21 cellular contexts compared by ENCODE assay signal in the genomic region with DNA sequence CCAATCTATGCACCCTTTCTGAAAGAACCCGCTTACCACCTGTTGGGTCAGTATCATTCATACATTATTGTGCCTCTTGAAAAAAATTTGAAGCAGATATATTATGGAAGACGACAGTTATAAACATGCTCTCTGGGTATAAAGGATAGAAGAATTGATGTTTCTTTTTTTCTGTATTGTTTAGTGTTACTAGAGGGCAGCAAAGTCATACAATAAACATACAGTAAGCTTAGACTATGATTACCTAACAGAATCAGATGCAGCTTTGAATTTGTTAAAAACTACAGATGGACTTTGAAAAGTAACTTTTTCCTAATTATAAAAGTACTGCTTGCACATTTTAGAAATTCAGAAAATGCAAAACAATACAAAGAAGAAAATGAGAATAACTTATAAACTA. TPM values are rescaled to one million over a fixed set of nuclear protein-coding genes. Genes with fewer than 3 reads are reported as not detected.
DNase-seq lines count a peak whose midpoint lies in the region; ATAC-seq and TF ChIP-seq lines count a peak whose summit lies in the region.
"Had no signal": no experiment of that assay in that cellular context is flagged by ENCODE, and none has a peak within 500 bp of the region (broad histone marks: within the 10 kb centered on the region; RNA-seq: fewer than 3 reads in every experiment).

No MANE protein-coding gene starts in this region.

- intact Hi-C loops in Panc1 (cut with micrococcal nuclease; ENCODE audit: unreplicated experiment): no loop called here
- intact Hi-C loops in esophagus muscularis mucosa (cut with DNase I): loop anchor here (5.0 kb wide), 1 partner anchor 45 kb away; no protein-coding TSS in a partner anchor
- intact Hi-C loops in transverse colon (cut with DNase I; ENCODE audit: low total_unique reads): no loop called here

- H3K4me1 ChIP-seq in Panc1 (ENCODE audit: control insufficient read depth, insufficient read depth, low read length) (no peaks in the 10 kb centered on the region), esophagus muscularis mucosa (no peaks in the 10 kb centered on the region), transverse colon (peaks cover 0 to 3% (median 2%) of the 10 kb centered on the region in 4 donors), upper lobe of left lung (no peaks in the 10 kb centered on the region)
- H3K4me1 ChIP-seq: A549 had no signal

- no peak for ATAC-seq in Panc1
- ATAC-seq in upper lobe of left lung (ENCODE audit: low FRiP score in 2 of 2): no peak
- no peak for ATAC-seq in HG02763 (IDR thresholded peaks at IDR 0.05; ENCODE audit: unreplicated experiment)
- no peak for ATAC-seq in HG03439 (IDR thresholded peaks at IDR 0.05; ENCODE audit: unreplicated experiment)
- ATAC-seq: A549; naive thymus-derived CD4-positive, alpha-beta T cell had no signal

- TF ChIP-seq EP300 in esophagus muscularis mucosa (IDR thresholded peaks at IDR 0.05): no peak
- TF ChIP-seq EP300 in transverse colon (IDR thresholded peaks at IDR 0.05; ENCODE audit: low read depth): no peak
- no peak for TF ChIP-seq EP300 in upper lobe of left lung (IDR thresholded peaks at IDR 0.05)

- CTCF ChIA-PET in Panc1 (lab: Charles Lee): no interaction called here

- H3K9me3 ChIP-seq in Panc1 (ENCODE audit: control insufficient read depth, insufficient read depth, low read depth, low read length) (no peaks in the 10 kb centered on the region), esophagus muscularis mucosa (no peaks in the 10 kb centered on the region), transverse colon (no peaks in the 10 kb centered on the region), upper lobe of left lung (no peaks in the 10 kb centered on the region)
- H3K9me3 ChIP-seq: A549 had no signal

- H3K36me3 ChIP-seq in Panc1 (ENCODE audit: control insufficient read depth, insufficient read depth, low read length) (no peaks in the 10 kb centered on the region), esophagus muscularis mucosa (no peaks in the 10 kb centered on the region), transverse colon (no peaks in the 10 kb centered on the region), upper lobe of left lung (no peaks in the 10 kb centered on the region)

- TF ChIP-seq CTCF in Panc1 (IDR thresholded peaks at IDR 0.05) (peak; percentile 7; the same call in 1 of the 2 replicates), esophagus muscularis mucosa (IDR thresholded peaks at IDR 0.05) (peak in 2 of 3 experiments; percentile 23 to 25), transverse colon (IDR thresholded peaks at IDR 0.05) (peak in 4 of 5 experiments; percentile 10 to 21 (median 18)), upper lobe of left lung (IDR thresholded peaks at IDR 0.05) (no peak)

- H3K4me3 ChIP-seq in Panc1 (ENCODE audit: low read depth in 2 of 2, low read length in 2 of 2) (no peak overlapping the region), esophagus muscularis mucosa (no peak overlapping the region), transverse colon (no peak overlapping the region), upper lobe of left lung (no peak overlapping the region)
- H3K4me3 ChIP-seq: A549 had no signal

- DNase-seq in NCI-H2171 treated with DMSO at 0.1 percent for 48 hours (lab: John Stamatoyannopoulos, UW) (peak; percentile 4), NCI-H2171 (lab: John Stamatoyannopoulos, UW) (no peak), Panc1 (ENCODE audit: low read depth, low spot score) (no peak), esophagus muscularis mucosa (ENCODE audit: extremely low spot score) (no peak), transverse colon (no peak), upper lobe of left lung (no peak)
- DNase-seq: activated CD4-positive, alpha-beta T cell treated with anti-CD3 and anti-CD28 coated beads, Interleukin-2, amount 10 ng/mL, durations not matched to agents 24 days and 14 days; activated CD8-positive, alpha-beta memory T cell treated with anti-CD3 and anti-CD28 coated beads, Interleukin-2, amount 50 U/mL, for 4 hours; activated gamma-delta T cell; amniotic stem cell; CD4-positive, alpha-beta T cell; central memory CD4-positive, alpha-beta T cell; DMS79; effector memory CD4-positive, alpha-beta T cell; GOT3; naive thymus-derived CD4-positive, alpha-beta T cell; NCI-H1048; NCI-H2081 had no signal

- no peak for TF ChIP-seq POLR2A in esophagus muscularis mucosa (IDR thresholded peaks at IDR 0.05; ENCODE audit: low read depth)
- no peak for TF ChIP-seq POLR2A in transverse colon (IDR thresholded peaks at IDR 0.05)
- TF ChIP-seq POLR2A in upper lobe of left lung (IDR thresholded peaks at IDR 0.05): no peak

- H3K27me3 ChIP-seq in Panc1 (ENCODE audit: control insufficient read depth, insufficient read depth, low read length): no peaks in the 10 kb centered on the region
- H3K27me3 ChIP-seq in esophagus muscularis mucosa: no peaks in the 10 kb centered on the region
- no peaks in the 10 kb centered on the region for H3K27me3 ChIP-seq in transverse colon
- no peaks in the 10 kb centered on the region for H3K27me3 ChIP-seq in upper lobe of left lung

- no TSS peak for BruUV-seq in Panc1 (replicated peaks; lab: Mats Ljungman, UMichigan)

- in situ Hi-C loops in Panc1 (cut with HindIII; ENCODE audit: low pct_unique_long_range_greater_than_20kb, low sequenced_read_pairs) (no loop called here), transverse colon (cut with MboI; ENCODE audit: low pct_ligation_motif_present in 1 of 4, low pct_unique_long_range_greater_than_20kb in 1 of 4, low sequenced_read_pairs in 3 of 4) (no loop called here)

- H3K27ac ChIP-seq in Panc1 (ENCODE audit: low read length) (no peak overlapping the region), esophagus muscularis mucosa (replicated peaks in 1 of 4) (no peak overlapping the region), transverse colon (no peak overlapping the region), upper lobe of left lung (no peak overlapping the region)
- H3K27ac ChIP-seq: A549 had no signal

- WGBS in esophagus muscularis mucosa: 51% methylated on average over 2 of the region's 2 CpGs
- 22 to 57% methylated on average over 2 of the region's 2 CpGs for WGBS in transverse colon (ENCODE audit: low coverage in 1 of 2), 2 donors
- WGBS in upper lobe of left lung, 2 donors: 55 to 73% methylated on average over 2 of the region's 2 CpGs

- POLR2A ChIA-PET in Panc1 (lab: Charles Lee): no interaction called here

RNA-seq across cellular contexts. Expression of a gene that starts 11.1 kb away (rescaled TPM):
- total RNA-seq in Panc1 (2021; ENCODE audit: unreplicated experiment) (29.3 TPM), esophagus muscularis mucosa (10 to 100 TPM; 21.4 to 40.3 (median 24.5) TPM), transverse colon (10 to 100 TPM; 29.4 to 92.1 (median 54.2) TPM), upper lobe of left lung (10 to 100 TPM; 25.7 to 97.4 (median 41.0) TPM)
- polyA plus RNA-seq in Panc1 (2012; ENCODE audit: insufficient read length): 7.4 TPM

RNA-seq across cellular contexts. Expression of a gene that starts 54.9 kb away (rescaled TPM):
- total RNA-seq in Panc1 (2021; ENCODE audit: unreplicated experiment) (10.5 TPM), esophagus muscularis mucosa (1 to 10 TPM; 8.1 to 9.4 (median 8.5) TPM), transverse colon (10 to 100 TPM in 3 of 4 donors, 1 to 10 TPM in 1; 9.8 to 18.0 (median 15.9) TPM), upper lobe of left lung (10 to 100 TPM; 11.1 to 24.4 (median 16.7) TPM)
- polyA plus RNA-seq in Panc1 (2012; ENCODE audit: insufficient read length): 2.3 TPM

Comparison
In these comparisons a context has a peak if more than half of its experiments do, and no peak if none do; other contexts are left out.
1. CTCF ChIP-seq: peak in Panc1 (single experiment), esophagus muscularis mucosa (2 of 3) and transverse colon (4 of 5); none in upper lobe of left lung (0 of 6).